ENCODE assay signal across 10 cellular contexts in the genomic region with DNA sequence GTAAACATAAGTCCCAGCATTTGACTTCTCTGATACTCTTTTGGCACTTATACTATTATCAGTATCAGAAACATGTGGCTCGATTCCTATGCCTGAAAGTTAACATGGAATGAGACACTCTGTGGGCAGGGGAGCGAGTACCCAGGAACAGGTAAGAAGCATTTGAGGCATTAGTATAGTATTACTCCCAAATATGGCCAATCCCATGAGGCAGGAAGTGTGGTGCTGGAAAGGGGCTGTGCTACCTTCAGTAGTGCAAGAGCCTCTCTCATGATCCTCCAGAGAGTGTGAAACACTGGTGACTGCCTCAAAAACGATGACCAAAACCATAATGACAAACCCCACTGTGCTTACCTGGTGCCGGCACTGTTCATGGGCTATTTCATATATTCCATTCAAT.
"Had no signal": no experiment of that assay in that cellular context is flagged by ENCODE, and none has a peak within 500 bp of the region (broad histone marks: within the 10 kb centered on the region; RNA-seq: fewer than 3 reads in every experiment).

No MANE protein-coding gene starts in this region.

- H3K4me3 ChIP-seq: GM23248, GM23338, HAP-1 had no signal

- H3K4me1 ChIP-seq: HAP-1 had no signal

- H3K4me2 ChIP-seq: GM23338 had no signal

- H3K36me3 ChIP-seq: HAP-1 had no signal

- H3K9ac ChIP-seq: GM23248 had no signal

- FAIRE-seq: H54 had no signal

- H2AFZ ChIP-seq: GM23248, GM23338 had no signal

- H3K27ac ChIP-seq: GM23248 had no signal

- ATAC-seq: GM23338, HCT116 had no signal

- DNase-seq: GM23248, GOT3, H7, H9, HCEC 1CT, HFFc6 had no signal
